In the genomic region with DNA sequence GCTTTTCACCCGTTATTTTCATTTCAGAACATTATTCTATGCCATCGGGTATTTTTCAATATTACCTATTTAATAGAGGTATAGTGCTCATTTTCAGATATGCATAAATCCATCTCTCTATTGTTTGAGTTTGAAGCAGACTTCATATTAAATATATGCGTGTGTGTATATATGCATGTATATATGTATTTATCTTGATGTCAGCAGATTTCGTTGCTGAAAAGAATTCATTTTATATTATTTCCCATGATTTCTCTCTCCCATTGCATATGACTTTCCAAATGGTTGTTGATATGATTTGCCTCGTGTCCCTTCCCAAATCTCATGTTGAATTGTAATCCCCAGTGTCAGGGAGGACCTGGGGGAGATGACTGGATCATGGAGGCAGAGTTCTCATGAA, we compare ENCODE assay signal across 1 cellular context.
A peak's percentile ranks its signal among the peaks of the same experiment; 100 is the strongest.
TF ChIP-seq lines count a peak whose summit lies in the region.

No MANE protein-coding gene starts in this region.

TF ChIP-seq in HepG2, 621 proteins besides CTCF, POLR2A, EP300 and RAD21:
- TF ChIP-seq MAFF (IDR thresholded peaks at IDR 0.05; ENCODE audit: low read depth, low read length) (peak; percentile 65; the same call in 1 of the 2 replicates), MAFK (conservative IDR thresholded peaks at IDR 0.05 in 1 of 2, IDR thresholded peaks at IDR 0.05 in 1 of 2; ENCODE audit: low read length in 2 of 2) (peak; percentile 52 to 80; a peak in 3 of 4 replicates), ZNF441 (CRISPR knock-in tag; IDR thresholded peaks at IDR 0.05; ENCODE audit: borderline replicate concordance) (no peak)
TF ChIP-seq in HepG2: peak in this region for 2.
